In the genomic region with DNA sequence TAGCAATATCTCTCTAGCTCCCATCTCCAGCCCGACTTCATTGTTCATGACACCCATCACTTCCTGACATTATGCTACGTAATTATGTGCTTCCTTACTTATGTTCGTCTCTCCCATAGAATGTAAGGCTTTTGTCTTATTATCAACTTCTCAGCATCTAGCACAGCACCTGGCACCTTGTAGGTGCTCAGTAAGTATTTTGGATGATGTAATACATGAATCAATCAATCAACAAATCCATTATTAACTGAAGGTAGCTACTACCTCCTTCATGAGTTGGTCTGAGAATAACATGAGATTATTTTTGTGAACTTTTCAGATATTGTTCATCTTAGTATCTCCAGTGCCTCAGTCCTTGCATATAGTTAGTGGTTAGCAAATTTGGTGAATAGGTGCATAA, we compare ENCODE assay signal across 19 cellular contexts.
"Had no signal": no experiment of that assay in that cellular context is flagged by ENCODE, and none has a peak within 500 bp of the region (broad histone marks: within the 10 kb centered on the region; RNA-seq: fewer than 3 reads in every experiment).

No MANE protein-coding gene starts in this region.

- H3K9me3 Mint-ChIP-seq: activated CD4-positive, alpha-beta memory T cell treated with anti-CD3 and anti-CD28 coated beads for 36 hours; activated T-helper 2 cell treated with anti-CD3 and anti-CD28 coated beads, Interferon-gamma antibody, Interleukin-2, Interleukin-4, amounts not matched to agents 10 μg/mL and 5 μg/mL and 100 μg/mL, durations not matched to agents 14 hours and 24 hours and 36 hours; stimulated activated naive B cell treated with anti-CD40 and anti-IgM and Interleukin-4, amounts not matched to agents 10 μg/mL and 1 μg/mL and 100 μg/mL, for 72 hours had no signal

- FAIRE-seq: endometrium, islet of Langerhans had no signal

- H3K4me1 ChIP-seq: upper lobe of right lung had no signal

- H3K36me3 ChIP-seq: neutrophil, sigmoid colon, thoracic aorta, upper lobe of right lung had no signal

- H3K9me3 ChIP-seq: neutrophil, sigmoid colon, thoracic aorta, upper lobe of right lung had no signal

- H3K27ac ChIP-seq: neutrophil, upper lobe of right lung had no signal

- H3K4me3 ChIP-seq: lung, sigmoid colon, thoracic aorta, upper lobe of right lung had no signal

- DNase-seq: activated CD4-positive, alpha-beta memory T cell treated with anti-CD3 and anti-CD28 coated beads for 36 hours; activated CD4-positive, alpha-beta T cell treated with anti-CD3 and anti-CD28 coated beads for 4 hours; activated CD8-positive, alpha-beta memory T cell treated with anti-CD3 and anti-CD28 coated beads, Interleukin-2, amount 10 ng/mL, durations not matched to agents 7 days and 5 days; activated naive CD4-positive, alpha-beta T cell treated with Interleukin-2 at 50 U/mL for 16 hours; cortex of kidney; hippocampal formation; stimulated activated naive B cell treated with anti-CD40 and anti-IgM and Interleukin-4, amounts not matched to agents 10 μg/mL and 1 μg/mL and 100 μg/mL, for 72 hours; upper lobe of right lung had no signal

- H3K4me1 Mint-ChIP-seq: activated CD8-positive, alpha-beta memory T cell treated with anti-CD3 and anti-CD28 coated beads, Interleukin-2, amount 10 ng/mL, durations not matched to agents 7 days and 5 days; stimulated activated naive B cell treated with anti-CD40 and anti-IgM and Interleukin-4, amounts not matched to agents 10 μg/mL and 1 μg/mL and 100 μg/mL, for 72 hours had no signal

- H3K27ac Mint-ChIP-seq: activated CD4-positive, alpha-beta memory T cell treated with anti-CD3 and anti-CD28 coated beads for 36 hours; activated CD8-positive, alpha-beta memory T cell treated with anti-CD3 and anti-CD28 coated beads, Interleukin-2, amount 10 ng/mL, durations not matched to agents 7 days and 5 days; activated T-helper 2 cell treated with anti-CD3 and anti-CD28 coated beads, Interferon-gamma antibody, Interleukin-2, Interleukin-4, amounts not matched to agents 10 μg/mL and 5 μg/mL and 100 μg/mL, durations not matched to agents 14 hours and 24 hours and 36 hours; natural killer cell treated with Interleukin-12 subunit alpha and Interleukin-12 subunit beta and Interleukin-15 and Interleukin-18, amount 100 ng/mL, for 72 hours; stimulated activated naive B cell treated with anti-CD40 and anti-IgM and Interleukin-4, amounts not matched to agents 10 μg/mL and 1 μg/mL and 100 μg/mL, for 72 hours; WTC11 had no signal

- H3K4me3 Mint-ChIP-seq: activated CD4-positive, alpha-beta memory T cell treated with anti-CD3 and anti-CD28 coated beads for 36 hours; activated CD8-positive, alpha-beta memory T cell treated with anti-CD3 and anti-CD28 coated beads, Interleukin-2, amount 10 ng/mL, durations not matched to agents 7 days and 5 days; mesothelial cell of epicardium; natural killer cell treated with Interleukin-12 subunit alpha and Interleukin-12 subunit beta and Interleukin-15 and Interleukin-18, amount 100 ng/mL, for 72 hours; stimulated activated naive B cell treated with anti-CD40 and anti-IgM and Interleukin-4, amounts not matched to agents 10 μg/mL and 1 μg/mL and 100 μg/mL, for 72 hours; WTC11 had no signal

- ATAC-seq: activated CD8-positive, alpha-beta memory T cell treated with anti-CD3 and anti-CD28 coated beads, Interleukin-2, amount 10 ng/mL, durations not matched to agents 7 days and 5 days; left lobe of liver; natural killer cell treated with Interleukin-12 subunit alpha and Interleukin-12 subunit beta and Interleukin-15 and Interleukin-18, amount 100 ng/mL, for 72 hours; stimulated activated naive B cell treated with anti-CD40 and anti-IgM and Interleukin-4, amounts not matched to agents 10 μg/mL and 1 μg/mL and 100 μg/mL, for 72 hours had no signal

- H3K36me3 Mint-ChIP-seq: activated CD4-positive, alpha-beta memory T cell treated with anti-CD3 and anti-CD28 coated beads for 36 hours; activated CD8-positive, alpha-beta memory T cell treated with anti-CD3 and anti-CD28 coated beads, Interleukin-2, amount 10 ng/mL, durations not matched to agents 7 days and 5 days; mesothelial cell of epicardium; natural killer cell treated with Interleukin-12 subunit alpha and Interleukin-12 subunit beta and Interleukin-15 and Interleukin-18, amount 100 ng/mL, for 72 hours; stimulated activated naive B cell treated with anti-CD40 and anti-IgM and Interleukin-4, amounts not matched to agents 10 μg/mL and 1 μg/mL and 100 μg/mL, for 72 hours had no signal

- H3K27me3 ChIP-seq: neutrophil, sigmoid colon, upper lobe of right lung had no signal
